ENCODE assay signal across 18 cellular contexts in genomic region chr4:138772366-138772765, GRCh38.
"Had no signal": no experiment of that assay in that cellular context is flagged by ENCODE, and none has a peak within 500 bp of the region (broad histone marks: within the 10 kb centered on the region; RNA-seq: fewer than 3 reads in every experiment).

No MANE protein-coding gene starts in this region.

- ATAC-seq: HepG2, Panc1, PC-3 had no signal

- DNase-seq: KBM-7, NCI-H1092 treated with DMSO at 0.1 percent for 48 hours, NCI-H1436, NCI-H187, NCI-H2029, NCI-H2081 treated with DMSO at 0.1 percent for 48 hours, NCI-H2171, NCI-H226, NCI-H446, NCI-H510A, NCI-H524 treated with DMSO at 0.1 percent for 48 hours, NCI-H69, NCI-H774, PC-3, SHP77, SK-N-SH had no signal
